Comparison of ENCODE assay signal across 17 cellular contexts in genomic region chr16:11325404-11326083, GRCh38. TPM values are rescaled to one million over a fixed set of nuclear protein-coding genes. Genes with fewer than 3 reads are reported as not detected.
DNase-seq lines count a peak whose midpoint lies in the region; ATAC-seq, FAIRE-seq and TF ChIP-seq lines count a peak whose summit lies in the region.
"Had no signal": no experiment of that assay in that cellular context is flagged by ENCODE, and none has a peak within 500 bp of the region (broad histone marks: within the 10 kb centered on the region; RNA-seq: fewer than 3 reads in every experiment).

No MANE protein-coding gene starts in this region.

- 76% methylated on average over 10 of the region's 10 CpGs for WGBS in HepG2 (ENCODE audit: low lambda C conversion rate)

- H3K9ac ChIP-seq in HepG2 (ENCODE audit: insufficient read depth, low read depth, low read length) = no peak overlapping the region

- no peaks in the 10 kb centered on the region for H4K20me1 ChIP-seq in HepG2 (ENCODE audit: insufficient read depth, low read length)

- CTCF ChIA-PET in activated B cell treated with CpG ODN at 0.5 μM for 24 hours (lab: Charles Lee) = interaction anchor here (3.7 to 6.4 kb wide), 3 partner anchors 14 to 69 kb away, joined by 11 to 49 read pairs (median 28); partner anchors contain the start of gene SOCS1
- CTCF ChIA-PET in HepG2 (lab: Yijun Ruan, JAX; ENCODE audit: low intra/inter-chr PET ratio, low total read pairs) = no interaction called here

- in situ Hi-C loops in HepG2 (cut with HindIII; ENCODE audit: extremely low pct_ligation_motif_present, low pct_unique_long_range_greater_than_20kb) = no loop called here

- peak overlapping the region; percentile 7; the same call in 1 of the 2 replicates for H3K4me2 ChIP-seq in HepG2 (ENCODE audit: low read depth, low read length)

- TF ChIP-seq EP300 in HepG2 (IDR thresholded peaks at IDR 0.05; ENCODE audit: low read depth in 2 of 2, low read length in 2 of 2) (no peak), HepG2 (CRISPR knock-in tag; IDR thresholded peaks at IDR 0.05; ENCODE audit: borderline replicate concordance) (no peak)

- no peak for TF ChIP-seq RAD21 in HepG2 (CRISPR knock-in tag; IDR thresholded peaks at IDR 0.05)

- no peak for FAIRE-seq in HepG2 (lab: Jason Lieb, UNC)

- TF ChIP-seq POLR2A in HepG2 (IDR thresholded peaks at IDR 0.05; ENCODE audit: insufficient read depth in 1 of 2, low read depth in 2 of 2, low read length in 2 of 2) = no peak

- H3K27me3 ChIP-seq in HepG2 (ENCODE audit: control insufficient read depth in 1 of 2, insufficient read depth in 2 of 2, low read length in 2 of 2) = no peaks in the 10 kb centered on the region

- H3K36me3 ChIP-seq in HepG2 (replicated peaks in 1 of 2; ENCODE audit: control insufficient read depth in 1 of 2, insufficient read depth in 2 of 2, low read length in 2 of 2) = no peaks in the 10 kb centered on the region
- H3K36me3 ChIP-seq: thoracic aorta had no signal

- H3K9me3 ChIP-seq in HepG2 (ENCODE audit: low read length) = no peaks in the 10 kb centered on the region
- H3K9me3 ChIP-seq: psoas muscle, thoracic aorta had no signal

- H3K36me3 Mint-ChIP-seq in CD14-positive monocyte = peaks cover 5 to 13% of the 10 kb centered on the region in 2 donors
- no peaks in the 10 kb centered on the region for H3K36me3 Mint-ChIP-seq in activated B cell treated with CpG ODN at 0.5 μM for 24 hours (ENCODE audit: low read depth)

- TF ChIP-seq CTCF in CD14-positive monocyte (IDR thresholded peaks at IDR 0.05) = no peak
- no peak for TF ChIP-seq CTCF in activated B cell treated with CpG ODN at 0.5 μM for 24 hours (IDR thresholded peaks at IDR 0.05)
- TF ChIP-seq CTCF in HepG2 (CRISPR knock-in tag; IDR thresholded peaks at IDR 0.05) = no peak

- H3K9me3 Mint-ChIP-seq in CD14-positive monocyte (peaks cover 0 to 6% (median 3%) of the 10 kb centered on the region in 7 donors), activated B cell treated with CpG ODN at 0.5 μM for 24 hours (no peaks in the 10 kb centered on the region)
- H3K9me3 Mint-ChIP-seq: CD4-positive, alpha-beta T cell; central memory CD8-positive, alpha-beta T cell had no signal

- peak overlapping the region; percentile 34 to 64 for H3K4me3 Mint-ChIP-seq in CD14-positive monocyte
- H3K4me3 Mint-ChIP-seq in activated B cell treated with CpG ODN at 0.5 μM for 24 hours = peak overlapping the region; percentile 39
- H3K4me3 Mint-ChIP-seq: CD4-positive, alpha-beta T cell; central memory CD8-positive, alpha-beta T cell had no signal

- H3K4me1 Mint-ChIP-seq in CD14-positive monocyte = peaks cover 52% of the 10 kb centered on the region
- H3K4me1 Mint-ChIP-seq in activated B cell treated with CpG ODN at 0.5 μM for 24 hours = peaks cover 66% of the 10 kb centered on the region

- BruUV-seq in HepG2 (replicated peaks; lab: Mats Ljungman, UMichigan) = no TSS peak

- H3K27me3 Mint-ChIP-seq in CD14-positive monocyte (ENCODE audit: low read depth in 3 of 3) = peaks cover 12 to 39% (median 17%) of the 10 kb centered on the region in 3 donors
- no peaks in the 10 kb centered on the region for H3K27me3 Mint-ChIP-seq in activated B cell treated with CpG ODN at 0.5 μM for 24 hours
- H3K27me3 Mint-ChIP-seq: CD4-positive, alpha-beta T cell had no signal

- DNase-seq in CD14-positive monocyte (ENCODE audit: low spot score) = no peak
- no peak for DNase-seq in activated B cell treated with CpG ODN at 0.5 μM for 24 hours
- DNase-seq in HepG2 (ENCODE audit: low spot score) = no peak
- DNase-seq in activated effector memory CD4-positive, alpha-beta T cell treated with Interleukin-2 at 50 U/mL for 16 hours = no peak
- DNase-seq: activated effector memory CD4-positive, alpha-beta T cell treated with anti-CD3 and anti-CD28 coated beads, Interleukin-2, amount 50 U/mL, for 16 hours; CD4-positive, alpha-beta T cell; erythroblast; NCI-H1105; psoas muscle; T-helper 9 cell had no signal

- no peak overlapping the region for H3K4me3 ChIP-seq in HepG2 (replicated peaks in 1 of 3; ENCODE audit: insufficient read depth in 1 of 3, low read depth in 2 of 3, low read length in 3 of 3)
- H3K4me3 ChIP-seq: psoas muscle, thoracic aorta had no signal

- peaks cover 45% of the 10 kb centered on the region for H3K4me1 ChIP-seq in HepG2 (ENCODE audit: insufficient read depth, low read length)
- H3K4me1 ChIP-seq: psoas muscle had no signal

- POLR2A ChIA-PET in activated B cell treated with CpG ODN at 0.5 μM for 24 hours (lab: Charles Lee) = interaction anchor here (0.6 to 9.0 kb wide), 7 partner anchors 15 to 361 kb away, joined by 3 to 157 read pairs (median 62); partner anchors contain the start of gene SOCS1
- POLR2A ChIA-PET in HepG2 (lab: Yijun Ruan, JAX) = interaction anchor here (0.6 to 2.7 kb wide), 3 partner anchors 14 to 70 kb away, joined by 3 to 9 read pairs (median 4); partner anchors contain the start of gene SOCS1

- ATAC-seq in GM19468 (IDR thresholded peaks at IDR 0.05; ENCODE audit: extremely low read depth, unreplicated experiment) (peak; percentile 13), activated B cell treated with CpG ODN at 0.5 μM for 24 hours (ENCODE audit: low read depth) (peak; percentile 19), HepG2 (peak; percentile 12; the same call in 2 of the 3 replicates), HG03095 (IDR thresholded peaks at IDR 0.05; ENCODE audit: unreplicated experiment) (no peak), HG02884 (IDR thresholded peaks at IDR 0.05; ENCODE audit: unreplicated experiment) (no peak), HG03135 (IDR thresholded peaks at IDR 0.05; ENCODE audit: unreplicated experiment) (no peak)

- no peak overlapping the region for H3K27ac ChIP-seq in HepG2 (ENCODE audit: extremely low read length, insufficient read depth, low read length)
- H3K27ac ChIP-seq: psoas muscle, thoracic aorta had no signal

- no peak overlapping the region for H2AFZ ChIP-seq in HepG2 (ENCODE audit: low read length)

- H3K79me2 ChIP-seq in HepG2 (ENCODE audit: insufficient read depth, low read length) = no peaks in the 10 kb centered on the region

- H3K27ac Mint-ChIP-seq in CD14-positive monocyte (peak overlapping the region in 4 of 7 donors; percentile 12 to 85 (median 68)), activated B cell treated with CpG ODN at 0.5 μM for 24 hours (peak overlapping the region; percentile 78)
- H3K27ac Mint-ChIP-seq: CD4-positive, alpha-beta T cell had no signal

- intact Hi-C loops in CD14-positive monocyte (cut with micrococcal nuclease) (no loop called here), activated B cell treated with CpG ODN at 0.5 μM for 24 hours (cut with micrococcal nuclease) (no loop called here), HepG2 (cut with micrococcal nuclease; ENCODE audit: unreplicated experiment) (no loop called here)

RNA-seq across cellular contexts. Expression of gene RMI2, which starts 19.7 kb away (rescaled TPM):
- under 1 TPM; 0.23 to 0.24 TPM for polyA plus RNA-seq in CD14-positive monocyte
- 8.1 TPM in 2 replicates for total RNA-seq in activated B cell treated with CpG ODN at 0.5 μM for 24 hours
- 55.7 and 65.3 TPM in 2 replicates for total RNA-seq in HepG2 (2016; rRNA removed; fragmentation: Illumina TruSeq; extraction: Trizol)
- total RNA-seq in HepG2 (2016; cell fraction: cytosol; rRNA removed; fragmentation: Illumina TruSeq; extraction: Trizol; ENCODE audit: low read depth) = 8.6 and 11.0 TPM in 2 replicates
- 51.5 and 55.7 TPM in 2 replicates for total RNA-seq in HepG2 (2016; cell fraction: insoluble cytoplasmic fraction; rRNA removed; fragmentation: Illumina TruSeq; extraction: Trizol)
- 28.4 and 29.3 TPM in 2 replicates for total RNA-seq in HepG2 (2016; cell fraction: membrane; rRNA removed; fragmentation: Illumina TruSeq; extraction: Trizol)
- total RNA-seq in HepG2 (2016; cell fraction: nucleus; rRNA removed; fragmentation: Illumina TruSeq; extraction: Trizol) = 23.6 and 25.7 TPM in 2 replicates
- 15.3 and 24.5 TPM in 2 replicates for polyA plus RNA-seq in HepG2 (2011; rRNA removed)
- 18.8 and 22.1 TPM in 2 replicates for polyA plus RNA-seq in HepG2 (2011; cell fraction: cytosol; rRNA removed)
- 10.4 and 11.9 TPM in 2 replicates for polyA plus RNA-seq in HepG2 (2011; cell fraction: nucleus; rRNA removed)
- polyA plus RNA-seq in HepG2 (2012) = 19.5 and 50.3 TPM in 2 replicates
- polyA plus RNA-seq in HepG2 (2016; cell fraction: cytosol; fragmentation: Illumina TruSeq; extraction: Trizol; ENCODE audit: low read depth) = 10.8 and 11.1 TPM in 2 replicates
- polyA plus RNA-seq in HepG2 (2016; cell fraction: insoluble cytoplasmic fraction; fragmentation: Illumina TruSeq; extraction: Trizol; ENCODE audit: low read depth) = 90.6 and 102 TPM in 2 replicates
- 27.3 and 29.2 TPM in 2 replicates for polyA plus RNA-seq in HepG2 (2016; cell fraction: membrane; fragmentation: Illumina TruSeq; extraction: Trizol; ENCODE audit: low read depth)
- polyA plus RNA-seq in HepG2 (2016; cell fraction: nucleus; fragmentation: Illumina TruSeq; extraction: Trizol; ENCODE audit: insufficient read depth, low read depth) = 54.0 and 54.7 TPM in 2 replicates
- 9.1 and 22.0 TPM in 2 replicates for polyA minus RNA-seq in HepG2 (2011; rRNA and poly(A)+ RNA removed; ENCODE audit: low replicate concordance)
- polyA minus RNA-seq in HepG2 (2011; cell fraction: cytosol; rRNA and poly(A)+ RNA removed) = 12.6 and 15.4 TPM in 2 replicates
- 8.4 and 8.7 TPM in 2 replicates for polyA minus RNA-seq in HepG2 (2011; cell fraction: nucleus; rRNA and poly(A)+ RNA removed)

RNA-seq across cellular contexts. Expression of gene PRM1, which starts 44.4 kb away (rescaled TPM):
- polyA plus RNA-seq in CD14-positive monocyte (not detected), HepG2 (2011; rRNA removed) (not detected in 2 replicates)
- total RNA-seq in activated B cell treated with CpG ODN at 0.5 μM for 24 hours (not detected in 2 replicates), HepG2 (2016; rRNA removed; fragmentation: Illumina TruSeq; extraction: Trizol) (not detected in 2 replicates)
- not detected in 2 replicates for total RNA-seq in HepG2 (2016; cell fraction: cytosol; rRNA removed; fragmentation: Illumina TruSeq; extraction: Trizol; ENCODE audit: low read depth)
- total RNA-seq in HepG2 (2016; cell fraction: insoluble cytoplasmic fraction; rRNA removed; fragmentation: Illumina TruSeq; extraction: Trizol) = not detected in 2 replicates
- total RNA-seq in HepG2 (2016; cell fraction: membrane; rRNA removed; fragmentation: Illumina TruSeq; extraction: Trizol) = not detected in 2 replicates
- not detected in 2 replicates for total RNA-seq in HepG2 (2016; cell fraction: nucleus; rRNA removed; fragmentation: Illumina TruSeq; extraction: Trizol)
- 0.44 TPM in 1 of 2 replicates, not detected in the other for polyA plus RNA-seq in HepG2 (2011; cell fraction: cytosol; rRNA removed)
- polyA plus RNA-seq in HepG2 (2011; cell fraction: nucleus; rRNA removed) = not detected in 2 replicates
- polyA plus RNA-seq in HepG2 (2012) = not detected in 2 replicates
- polyA plus RNA-seq in HepG2 (2016; cell fraction: cytosol; fragmentation: Illumina TruSeq; extraction: Trizol; ENCODE audit: low read depth) = not detected in 2 replicates
- polyA plus RNA-seq in HepG2 (2016; cell fraction: insoluble cytoplasmic fraction; fragmentation: Illumina TruSeq; extraction: Trizol; ENCODE audit: low read depth) = not detected in 2 replicates
- polyA plus RNA-seq in HepG2 (2016; cell fraction: membrane; fragmentation: Illumina TruSeq; extraction: Trizol; ENCODE audit: low read depth) = not detected in 2 replicates
- not detected in 2 replicates for polyA plus RNA-seq in HepG2 (2016; cell fraction: nucleus; fragmentation: Illumina TruSeq; extraction: Trizol; ENCODE audit: insufficient read depth, low read depth)
- not detected in 2 replicates for polyA minus RNA-seq in HepG2 (2011; rRNA and poly(A)+ RNA removed; ENCODE audit: low replicate concordance)
- polyA minus RNA-seq in HepG2 (2011; cell fraction: cytosol; rRNA and poly(A)+ RNA removed) = not detected in 2 replicates
- polyA minus RNA-seq in HepG2 (2011; cell fraction: nucleus; rRNA and poly(A)+ RNA removed) = not detected in 2 replicates
- total RNA-seq: CD4-positive, alpha-beta T cell; NCI-H460; psoas muscle; thoracic aorta had no signal
- polyA plus RNA-seq: psoas muscle had no signal

RNA-seq across cellular contexts. Expression of gene PRM2, which starts 49.3 kb away (rescaled TPM):
- polyA plus RNA-seq in CD14-positive monocyte (not detected), HepG2 (2011; rRNA removed) (0.54 TPM in 1 of 2 replicates, not detected in the other)
- total RNA-seq in activated B cell treated with CpG ODN at 0.5 μM for 24 hours (not detected in 2 replicates), HepG2 (2016; rRNA removed; fragmentation: Illumina TruSeq; extraction: Trizol) (not detected in 2 replicates)
- 0.61 TPM in 1 of 2 replicates, not detected in the other for total RNA-seq in HepG2 (2016; cell fraction: cytosol; rRNA removed; fragmentation: Illumina TruSeq; extraction: Trizol; ENCODE audit: low read depth)
- total RNA-seq in HepG2 (2016; cell fraction: insoluble cytoplasmic fraction; rRNA removed; fragmentation: Illumina TruSeq; extraction: Trizol) = not detected in 2 replicates
- 0.28 and 0.52 TPM in 2 replicates for total RNA-seq in HepG2 (2016; cell fraction: membrane; rRNA removed; fragmentation: Illumina TruSeq; extraction: Trizol)
- not detected in 2 replicates for total RNA-seq in HepG2 (2016; cell fraction: nucleus; rRNA removed; fragmentation: Illumina TruSeq; extraction: Trizol)
- 0.19 and 0.26 TPM in 2 replicates for polyA plus RNA-seq in HepG2 (2011; cell fraction: cytosol; rRNA removed)
- not detected in 2 replicates for polyA plus RNA-seq in HepG2 (2011; cell fraction: nucleus; rRNA removed)
- polyA plus RNA-seq in HepG2 (2012) = not detected in 2 replicates
- 1.6 and 2.0 TPM in 2 replicates for polyA plus RNA-seq in HepG2 (2016; cell fraction: cytosol; fragmentation: Illumina TruSeq; extraction: Trizol; ENCODE audit: low read depth)
- polyA plus RNA-seq in HepG2 (2016; cell fraction: insoluble cytoplasmic fraction; fragmentation: Illumina TruSeq; extraction: Trizol; ENCODE audit: low read depth) = 0.56 TPM in 1 of 2 replicates, not detected in the other
- 0.55 and 0.73 TPM in 2 replicates for polyA plus RNA-seq in HepG2 (2016; cell fraction: membrane; fragmentation: Illumina TruSeq; extraction: Trizol; ENCODE audit: low read depth)
- polyA plus RNA-seq in HepG2 (2016; cell fraction: nucleus; fragmentation: Illumina TruSeq; extraction: Trizol; ENCODE audit: insufficient read depth, low read depth) = not detected in 2 replicates
- polyA minus RNA-seq in HepG2 (2011; rRNA and poly(A)+ RNA removed; ENCODE audit: low replicate concordance) = not detected in 2 replicates
- polyA minus RNA-seq in HepG2 (2011; cell fraction: cytosol; rRNA and poly(A)+ RNA removed) = not detected in 2 replicates
- polyA minus RNA-seq in HepG2 (2011; cell fraction: nucleus; rRNA and poly(A)+ RNA removed) = not detected in 2 replicates
- total RNA-seq: CD4-positive, alpha-beta T cell; NCI-H460; psoas muscle; thoracic aorta had no signal
- polyA plus RNA-seq: psoas muscle had no signal

RNA-seq across cellular contexts. Expression of gene PRM3, which starts 52.1 kb away (rescaled TPM):
- polyA plus RNA-seq in CD14-positive monocyte (not detected), HepG2 (2011; rRNA removed) (not detected in 2 replicates)
- total RNA-seq in activated B cell treated with CpG ODN at 0.5 μM for 24 hours (not detected in 2 replicates), HepG2 (2016; rRNA removed; fragmentation: Illumina TruSeq; extraction: Trizol) (not detected in 2 replicates)
- total RNA-seq in HepG2 (2016; cell fraction: cytosol; rRNA removed; fragmentation: Illumina TruSeq; extraction: Trizol; ENCODE audit: low read depth) = not detected in 2 replicates
- total RNA-seq in HepG2 (2016; cell fraction: insoluble cytoplasmic fraction; rRNA removed; fragmentation: Illumina TruSeq; extraction: Trizol) = not detected in 2 replicates
- total RNA-seq in HepG2 (2016; cell fraction: membrane; rRNA removed; fragmentation: Illumina TruSeq; extraction: Trizol) = not detected in 2 replicates
- not detected in 2 replicates for total RNA-seq in HepG2 (2016; cell fraction: nucleus; rRNA removed; fragmentation: Illumina TruSeq; extraction: Trizol)
- not detected in 2 replicates for polyA plus RNA-seq in HepG2 (2011; cell fraction: cytosol; rRNA removed)
- not detected in 2 replicates for polyA plus RNA-seq in HepG2 (2011; cell fraction: nucleus; rRNA removed)
- not detected in 2 replicates for polyA plus RNA-seq in HepG2 (2012)
- not detected in 2 replicates for polyA plus RNA-seq in HepG2 (2016; cell fraction: cytosol; fragmentation: Illumina TruSeq; extraction: Trizol; ENCODE audit: low read depth)
- polyA plus RNA-seq in HepG2 (2016; cell fraction: insoluble cytoplasmic fraction; fragmentation: Illumina TruSeq; extraction: Trizol; ENCODE audit: low read depth) = not detected in 2 replicates
- not detected in 2 replicates for polyA plus RNA-seq in HepG2 (2016; cell fraction: membrane; fragmentation: Illumina TruSeq; extraction: Trizol; ENCODE audit: low read depth)
- not detected in 2 replicates for polyA plus RNA-seq in HepG2 (2016; cell fraction: nucleus; fragmentation: Illumina TruSeq; extraction: Trizol; ENCODE audit: insufficient read depth, low read depth)
- not detected in 2 replicates for polyA minus RNA-seq in HepG2 (2011; rRNA and poly(A)+ RNA removed; ENCODE audit: low replicate concordance)
- polyA minus RNA-seq in HepG2 (2011; cell fraction: cytosol; rRNA and poly(A)+ RNA removed) = not detected in 2 replicates
- 2.8 TPM in 1 of 2 replicates, not detected in the other for polyA minus RNA-seq in HepG2 (2011; cell fraction: nucleus; rRNA and poly(A)+ RNA removed)
- total RNA-seq: CD4-positive, alpha-beta T cell; NCI-H460; psoas muscle; thoracic aorta had no signal
- polyA plus RNA-seq: psoas muscle had no signal

RNA-seq across cellular contexts. Expression of gene TNP2, which starts 56.4 kb away (rescaled TPM):
- polyA plus RNA-seq in CD14-positive monocyte (not detected), HepG2 (2011; rRNA removed) (not detected in 2 replicates)
- total RNA-seq in activated B cell treated with CpG ODN at 0.5 μM for 24 hours (not detected in 2 replicates), HepG2 (2016; rRNA removed; fragmentation: Illumina TruSeq; extraction: Trizol) (not detected in 2 replicates)
- not detected in 2 replicates for total RNA-seq in HepG2 (2016; cell fraction: cytosol; rRNA removed; fragmentation: Illumina TruSeq; extraction: Trizol; ENCODE audit: low read depth)
- total RNA-seq in HepG2 (2016; cell fraction: insoluble cytoplasmic fraction; rRNA removed; fragmentation: Illumina TruSeq; extraction: Trizol) = not detected in 2 replicates
- not detected in 2 replicates for total RNA-seq in HepG2 (2016; cell fraction: membrane; rRNA removed; fragmentation: Illumina TruSeq; extraction: Trizol)
- total RNA-seq in HepG2 (2016; cell fraction: nucleus; rRNA removed; fragmentation: Illumina TruSeq; extraction: Trizol) = not detected in 2 replicates
- not detected in 2 replicates for polyA plus RNA-seq in HepG2 (2011; cell fraction: cytosol; rRNA removed)
- polyA plus RNA-seq in HepG2 (2011; cell fraction: nucleus; rRNA removed) = not detected in 2 replicates
- not detected in 2 replicates for polyA plus RNA-seq in HepG2 (2012)
- not detected in 2 replicates for polyA plus RNA-seq in HepG2 (2016; cell fraction: cytosol; fragmentation: Illumina TruSeq; extraction: Trizol; ENCODE audit: low read depth)
- not detected in 2 replicates for polyA plus RNA-seq in HepG2 (2016; cell fraction: insoluble cytoplasmic fraction; fragmentation: Illumina TruSeq; extraction: Trizol; ENCODE audit: low read depth)
- polyA plus RNA-seq in HepG2 (2016; cell fraction: membrane; fragmentation: Illumina TruSeq; extraction: Trizol; ENCODE audit: low read depth) = not detected in 2 replicates
- polyA plus RNA-seq in HepG2 (2016; cell fraction: nucleus; fragmentation: Illumina TruSeq; extraction: Trizol; ENCODE audit: insufficient read depth, low read depth) = not detected in 2 replicates
- not detected in 2 replicates for polyA minus RNA-seq in HepG2 (2011; rRNA and poly(A)+ RNA removed; ENCODE audit: low replicate concordance)
- polyA minus RNA-seq in HepG2 (2011; cell fraction: cytosol; rRNA and poly(A)+ RNA removed) = not detected in 2 replicates
- polyA minus RNA-seq in HepG2 (2011; cell fraction: nucleus; rRNA and poly(A)+ RNA removed) = not detected in 2 replicates
- total RNA-seq: CD4-positive, alpha-beta T cell; NCI-H460; psoas muscle; thoracic aorta had no signal
- polyA plus RNA-seq: psoas muscle had no signal

Comparison
In these comparisons a context has a peak if more than half of its experiments do, and no peak if none do; other contexts are left out.
1. ATAC-seq: peak in GM19468 (single experiment), activated B cell treated with CpG ODN at 0.5 μM for 24 hours (single experiment) and HepG2 (single experiment); none in HG03095 (single experiment), HG02884 (single experiment) and HG03135 (single experiment).